ENCODE assay signal across 11 cellular contexts in the genomic region with DNA sequence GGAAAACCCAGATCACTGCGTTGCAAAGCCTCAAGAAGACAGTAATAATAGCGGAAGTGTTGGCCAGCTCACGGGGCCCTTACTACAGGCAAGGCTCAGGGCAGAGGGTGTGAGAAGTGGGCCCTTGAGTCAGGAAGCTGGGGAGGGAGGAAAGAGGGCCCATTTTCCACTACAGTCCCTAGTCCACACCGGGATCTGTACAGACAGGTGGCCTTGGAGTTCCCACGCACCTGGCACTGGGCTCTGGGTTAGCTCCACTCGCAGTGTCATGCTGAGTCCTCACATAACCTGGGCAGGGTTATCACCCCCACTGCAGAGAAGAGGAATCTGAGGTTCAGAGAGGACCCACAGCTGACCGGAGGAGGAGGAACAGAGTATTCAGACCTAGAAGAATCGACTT. TPM values are rescaled to one million over a fixed set of nuclear protein-coding genes. Genes with fewer than 3 reads are reported as not detected.
DNase-seq lines count a peak whose midpoint lies in the region; ATAC-seq and TF ChIP-seq lines count a peak whose summit lies in the region.
"Had no signal": no experiment of that assay in that cellular context is flagged by ENCODE, and none has a peak within 500 bp of the region (broad histone marks: within the 10 kb centered on the region; RNA-seq: fewer than 3 reads in every experiment).

No MANE protein-coding gene starts in this region.

- POLR2A ChIA-PET in RWPE1 (lab: Yijun Ruan, JAX; ENCODE audit: low non-redundant PET): no interaction called here

- in situ Hi-C loops in brain microvascular endothelial cell (cut with HindIII; ENCODE audit: low pct_ligation_motif_present, low sequenced_read_pairs): no loop called here

- no peaks in the 10 kb centered on the region for H3K36me3 ChIP-seq in brain microvascular endothelial cell (replicated peaks)
- H3K36me3 ChIP-seq in lung (ENCODE audit: control insufficient read depth in 2 of 2, insufficient read depth in 2 of 2, low read length in 2 of 2): no peaks in the 10 kb centered on the region
- no peaks in the 10 kb centered on the region for H3K36me3 ChIP-seq in suprapubic skin

- no peaks in the 10 kb centered on the region for H3K9me3 ChIP-seq in lung (ENCODE audit: control insufficient read depth in 2 of 2, insufficient read depth in 1 of 2, low read length in 1 of 2)
- no peaks in the 10 kb centered on the region for H3K9me3 ChIP-seq in suprapubic skin

- no peak for TF ChIP-seq CTCF in RWPE1 (conservative IDR thresholded peaks at IDR 0.05; ENCODE audit: low read depth)
- no peak for TF ChIP-seq CTCF in brain microvascular endothelial cell (IDR thresholded peaks at IDR 0.05; ENCODE audit: low read depth, low read length, missing control alignments)
- no peak for TF ChIP-seq CTCF in lung (IDR thresholded peaks at IDR 0.05; ENCODE audit: control extremely low read depth, extremely low read depth)
- TF ChIP-seq CTCF in suprapubic skin (IDR thresholded peaks at IDR 0.05): no peak

- TF ChIP-seq POLR2A in suprapubic skin (IDR thresholded peaks at IDR 0.05): no peak

- H3K4me3 ChIP-seq in brain microvascular endothelial cell (ENCODE audit: low read depth, low read length) (no peak overlapping the region), lung (no peak overlapping the region), suprapubic skin (no peak overlapping the region)

- ATAC-seq in lung (ENCODE audit: insufficient read depth, low FRiP score) (no peak), HG03280 (IDR thresholded peaks at IDR 0.05; ENCODE audit: unreplicated experiment) (no peak)
- ATAC-seq: activated CD8-positive, alpha-beta memory T cell treated with anti-CD3 and anti-CD28 coated beads, Interleukin-2, amount 10 ng/mL, durations not matched to agents 7 days and 5 days had no signal

- CTCF ChIA-PET in RWPE1 (lab: Yijun Ruan, JAX): interaction anchor here (0.8 to 1.1 kb wide), 2 partner anchors 12 to 68 kb away, joined by 3 to 4 read pairs; no protein-coding TSS in a partner anchor

- TF ChIP-seq EP300 in suprapubic skin (IDR thresholded peaks at IDR 0.05): no peak

- DNase-seq in RWPE1 (ENCODE audit: low spot score) (no peak), brain microvascular endothelial cell (no peak), lung (ENCODE audit: low spot score) (no peak), suprapubic skin (ENCODE audit: low spot score in 2 of 2) (no peak), NCI-H2227 (lab: John Stamatoyannopoulos, UW; ENCODE audit: unreplicated experiment) (no peak), kidney tubule cell (ENCODE audit: low spot score) (no peak)
- DNase-seq: activated CD8-positive, alpha-beta memory T cell treated with anti-CD3 and anti-CD28 coated beads, Interleukin-2, amount 10 ng/mL, durations not matched to agents 7 days and 5 days; NCI-H526; stimulated activated CD4-positive, alpha-beta T cell treated with anti-CD3 and anti-CD28 coated beads, Interleukin-4, amount 100 ng/mL, for 24 hours; T-helper 1 cell had no signal

- H3K4me1 ChIP-seq in lung (ENCODE audit: control insufficient read depth in 2 of 2, insufficient read depth in 2 of 2, low read length in 2 of 2) (peaks cover 0 to 25% of the 10 kb centered on the region in 2 donors), suprapubic skin (peaks cover 98% of the 10 kb centered on the region)

- WGBS in lung, 2 donors: 64 to 70% methylated on average over 8 of the region's 8 CpGs
- WGBS in suprapubic skin: 58% methylated on average over 8 of the region's 8 CpGs

- H3K27me3 ChIP-seq in brain microvascular endothelial cell (replicated peaks) (no peaks in the 10 kb centered on the region), lung (ENCODE audit: control insufficient read depth, insufficient read depth) (no peaks in the 10 kb centered on the region), suprapubic skin (no peaks in the 10 kb centered on the region)

- H3K27ac ChIP-seq in RWPE1 (peak overlapping the region; percentile 100), brain microvascular endothelial cell (peak overlapping the region; percentile 76), lung (ENCODE audit: low read depth in 1 of 2, low read length in 1 of 2) (peak overlapping the region; percentile 49 to 57), suprapubic skin (peak overlapping the region; percentile 90)

RNA-seq across cellular contexts. Expression of gene MTSS2, which starts 16.8 kb away (rescaled TPM):
- 10 to 100 TPM; 72.5 to 91.3 TPM for total RNA-seq in lung
- polyA plus RNA-seq in lung: 10 to 100 TPM; 40.6 to 74.0 TPM
- 10 to 100 TPM; 30.1 to 58.7 (median 42.6) TPM for total RNA-seq in suprapubic skin

RNA-seq across cellular contexts. Expression of gene IL34, which starts 56.3 kb away (rescaled TPM):
- 10 to 100 TPM; 11.6 to 13.0 TPM for total RNA-seq in lung
- 1 to 10 TPM; 1.5 to 2.7 TPM for polyA plus RNA-seq in lung
- 100 to 1,000 TPM in 1 of 4 donors, 10 to 100 TPM in 3; 64.2 to 187 (median 92.5) TPM for total RNA-seq in suprapubic skin
- total RNA-seq: activated CD8-positive, alpha-beta memory T cell treated with anti-CD3 and anti-CD28 coated beads, Interleukin-2, amount 10 ng/mL, durations not matched to agents 7 days and 5 days had no signal

Comparison
In these comparisons a context has a peak if more than half of its experiments do, and no peak if none do; other contexts are left out.
1. RNA of gene IL34, which starts 56.3 kb away (total RNA-seq): 64.2 to 187 TPM in suprapubic skin; 11.6 to 13.0 TPM in lung; every median in the first group is over 4 times any median in the second.
2. Peak in every context shown above with its lines, with median percentiles within 50 percentile points of each other: H3K27ac ChIP-seq.